Comparison of ENCODE assay signal across 11 cellular contexts in the genomic region with DNA sequence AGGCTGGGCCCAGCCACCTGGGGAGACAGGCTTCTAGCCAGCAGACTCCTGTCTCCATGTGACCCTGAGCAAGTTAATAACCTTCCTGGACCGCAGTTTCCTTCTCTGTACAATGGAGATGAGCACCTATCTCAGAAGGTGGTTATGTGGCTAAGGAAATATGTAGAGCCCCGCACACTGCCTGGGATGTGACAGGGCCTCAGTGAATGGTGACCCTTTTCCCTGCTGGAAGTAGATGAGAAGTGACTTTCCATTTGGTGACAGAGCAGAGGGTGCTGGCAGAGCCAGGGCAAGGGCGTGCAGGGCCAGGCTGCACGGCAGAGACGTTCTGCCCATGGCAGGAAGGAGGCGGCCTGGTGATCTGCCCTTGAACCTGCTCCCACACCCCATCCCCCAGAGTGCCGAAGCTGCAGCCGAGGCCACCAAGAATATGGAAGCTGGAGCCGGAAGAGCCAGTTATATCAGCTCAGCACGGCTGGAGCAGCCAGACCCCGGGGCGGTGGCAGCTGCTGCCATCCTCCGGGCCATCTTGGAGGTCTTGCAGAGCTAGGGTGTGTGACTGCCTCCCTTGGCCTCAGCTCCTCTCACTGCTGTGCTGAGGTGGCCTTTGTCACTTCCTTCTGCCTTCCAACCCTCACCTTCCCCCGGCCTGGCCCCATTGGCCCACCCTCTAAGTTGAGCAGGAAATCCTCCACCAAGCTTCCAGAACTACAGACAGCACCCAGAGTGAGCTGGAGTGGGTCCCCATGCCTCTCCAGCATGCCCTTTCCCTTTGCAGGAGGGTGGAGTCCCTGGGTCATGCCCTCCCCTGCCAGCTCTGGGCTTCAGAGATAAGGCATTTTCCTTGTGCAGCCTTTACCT. TPM values are rescaled to one million over a fixed set of nuclear protein-coding genes. Genes with fewer than 3 reads are reported as not detected.
A peak's percentile ranks its signal among the peaks of the same experiment; 100 is the strongest.
DNase-seq lines count a peak whose midpoint lies in the region; ATAC-seq and TF ChIP-seq lines count a peak whose summit lies in the region.
"Had no signal": no experiment of that assay in that cellular context is flagged by ENCODE, and none has a peak within 500 bp of the region (broad histone marks: within the 10 kb centered on the region; RNA-seq: fewer than 3 reads in every experiment).

No MANE protein-coding gene starts in this region.

- H3K27ac ChIP-seq in transverse colon (peak overlapping the region in 3 of 4 donors; percentile 22 to 48 (median 25)), lower lobe of right lung (no peak overlapping the region)

- intact Hi-C loops in transverse colon (cut with DNase I; ENCODE audit: low total_unique reads) (no loop called here), lower lobe of right lung (cut with DNase I) (no loop called here)

- 80% methylated on average over 9 of the region's 14 CpGs; no CpG with 5 or more reads in 1 of the 2 donors for WGBS in transverse colon (ENCODE audit: low coverage in 1 of 2), 2 donors

- H3K36me3 ChIP-seq in transverse colon (peaks cover 0 to 11% (median 4%) of the 10 kb centered on the region in 4 donors), lower lobe of right lung (peaks cover 69% of the 10 kb centered on the region)

- peak; percentile 35 for ATAC-seq in esophagus mucosa
- no peak for ATAC-seq in lower lobe of right lung
- no peak for ATAC-seq in HG03095 (IDR thresholded peaks at IDR 0.05; ENCODE audit: unreplicated experiment)
- ATAC-seq: right cardiac atrium had no signal

- H3K4me3 ChIP-seq in transverse colon (no peak overlapping the region), lower lobe of right lung (no peak overlapping the region)
- H3K4me3 ChIP-seq: tibial nerve had no signal

- TF ChIP-seq EP300 in transverse colon (IDR thresholded peaks at IDR 0.05; ENCODE audit: low read depth) = no peak

- no peaks in the 10 kb centered on the region for H3K4me1 Mint-ChIP-seq in activated naive CD4-positive, alpha-beta T cell treated with anti-CD3 and anti-CD28 coated beads, Interleukin-2, amount 50 U/mL, for 24 hours

- in situ Hi-C loops in transverse colon (cut with MboI; ENCODE audit: low pct_ligation_motif_present in 1 of 4, low pct_unique_long_range_greater_than_20kb in 1 of 4, low sequenced_read_pairs in 3 of 4) = loop anchor here in 1 of 4 donors (25.0 kb wide), 1 partner anchor 509 kb away; a partner anchor contains a TSS

- H3K4me1 ChIP-seq in transverse colon (peaks cover 0 to 14% (median 7%) of the 10 kb centered on the region in 4 donors), lower lobe of right lung (no peaks in the 10 kb centered on the region)

- TF ChIP-seq CTCF in transverse colon (IDR thresholded peaks at IDR 0.05) (no peak), lower lobe of right lung (IDR thresholded peaks at IDR 0.05) (no peak)

- no peak for DNase-seq in activated naive CD4-positive, alpha-beta T cell treated with Interleukin-2 at 50 U/mL for 16 hours
- DNase-seq in transverse colon = no peak
- no peak for DNase-seq in lower lobe of right lung
- DNase-seq: activated CD4-positive, alpha-beta T cell treated with anti-CD3 and anti-CD28 coated beads, Interleukin-2, amount 50 U/mL, for 1 hour; activated naive CD4-positive, alpha-beta T cell treated with anti-CD3 and anti-CD28 coated beads, Interleukin-2, amount 50 U/mL, for 16 hours; NCI-H2029 treated with DMSO at 0.1 percent for 48 hours; right cardiac atrium had no signal

- TF ChIP-seq POLR2A in transverse colon (IDR thresholded peaks at IDR 0.05) = no peak

- H3K4me3 Mint-ChIP-seq in activated naive CD4-positive, alpha-beta T cell treated with anti-CD3 and anti-CD28 coated beads, Interleukin-2, amount 50 U/mL, for 24 hours = no peak overlapping the region

- H3K36me3 Mint-ChIP-seq in activated naive CD4-positive, alpha-beta T cell treated with anti-CD3 and anti-CD28 coated beads, Interleukin-2, amount 50 U/mL, for 24 hours = peaks cover 2% of the 10 kb centered on the region

- H3K27me3 Mint-ChIP-seq in activated naive CD4-positive, alpha-beta T cell treated with anti-CD3 and anti-CD28 coated beads, Interleukin-2, amount 50 U/mL, for 24 hours = no peaks in the 10 kb centered on the region

- H3K27me3 ChIP-seq in transverse colon = no peaks in the 10 kb centered on the region
- H3K27me3 ChIP-seq in lower lobe of right lung (ENCODE audit: low read depth) = no peaks in the 10 kb centered on the region
- H3K27me3 ChIP-seq: tibial nerve had no signal

- H3K9me3 ChIP-seq in transverse colon (no peaks in the 10 kb centered on the region), lower lobe of right lung (no peaks in the 10 kb centered on the region)
- H3K9me3 ChIP-seq: tibial nerve had no signal

- no peaks in the 10 kb centered on the region for H3K9me3 Mint-ChIP-seq in activated naive CD4-positive, alpha-beta T cell treated with anti-CD3 and anti-CD28 coated beads, Interleukin-2, amount 50 U/mL, for 24 hours

- peak overlapping the region; percentile 41 for H3K27ac Mint-ChIP-seq in activated naive CD4-positive, alpha-beta T cell treated with anti-CD3 and anti-CD28 coated beads, Interleukin-2, amount 50 U/mL, for 24 hours

RNA-seq across cellular contexts. Expression of a gene that starts 13.2 kb away (rescaled TPM):
- total RNA-seq in esophagus mucosa = 46.0 TPM
- total RNA-seq in transverse colon = 100 to 1,000 TPM in 1 of 4 donors, 10 to 100 TPM in 3; 32.9 to 103 (median 40.4) TPM
- total RNA-seq in lower lobe of right lung = 35.0 TPM

RNA-seq across cellular contexts. Expression of a gene that starts 13.3 kb away (rescaled TPM):
- total RNA-seq in esophagus mucosa = 130 TPM
- total RNA-seq in transverse colon = 100 to 1,000 TPM; 105 to 127 (median 123) TPM
- total RNA-seq in lower lobe of right lung = 122 TPM

RNA-seq across cellular contexts. Expression of a gene that starts 15.5 kb away (rescaled TPM):
- total RNA-seq in esophagus mucosa (27.7 TPM), transverse colon (100 to 1,000 TPM in 2 of 4 donors, 10 to 100 TPM in 2; 68.1 to 157 (median 93.6) TPM), lower lobe of right lung (47.2 TPM)

RNA-seq across cellular contexts. Expression of a gene that starts 16.0 kb away (rescaled TPM):
- 23.1 TPM for total RNA-seq in esophagus mucosa
- total RNA-seq in transverse colon = 10 to 100 TPM; 27.9 to 51.6 (median 35.6) TPM
- total RNA-seq in lower lobe of right lung = 38.9 TPM

RNA-seq across cellular contexts. Expression of a gene that starts 46.2 kb away (rescaled TPM):
- 7.3 TPM for total RNA-seq in esophagus mucosa
- total RNA-seq in transverse colon = 10 to 100 TPM in 3 of 4 donors, 1 to 10 TPM in 1; 1.9 to 32.8 (median 14.6) TPM
- total RNA-seq in lower lobe of right lung = 11.9 TPM
